29 cellular contexts compared by ENCODE assay signal in genomic region chr6:30283761-30284160, GRCh38. TPM values are rescaled to one million over a fixed set of nuclear protein-coding genes. Genes with fewer than 3 reads are reported as not detected.
DNase-seq lines count a peak whose midpoint lies in the region; ATAC-seq, FAIRE-seq and TF ChIP-seq lines count a peak whose summit lies in the region.
"Had no signal": no experiment of that assay in that cellular context is flagged by ENCODE, and none has a peak within 500 bp of the region (broad histone marks: within the 10 kb centered on the region; RNA-seq: fewer than 3 reads in every experiment).

No MANE protein-coding gene starts in this region.

- H3K27ac ChIP-seq in HEK293 (ENCODE audit: extremely low read depth, low read depth, low read length) (no peak overlapping the region), astrocyte (ENCODE audit: low read depth, low read length) (no peak overlapping the region), liver (ENCODE audit: low read depth in 1 of 2, low read length in 2 of 2) (no peak overlapping the region)
- H3K27ac ChIP-seq: KMS-11, RWPE1 had no signal

- H3K27me3 Mint-ChIP-seq in astrocyte (ENCODE audit: low read depth, unreplicated experiment): no peaks in the 10 kb centered on the region
- H3K27me3 Mint-ChIP-seq: CD4-positive, alpha-beta memory T cell had no signal

- WGBS in liver: 75% methylated on average over 1 of the region's 1 CpG

- H3K4me1 ChIP-seq in HEK293 (ENCODE audit: control insufficient read depth, insufficient read depth, low read length) (no peaks in the 10 kb centered on the region), astrocyte (ENCODE audit: insufficient read depth, low read length) (no peaks in the 10 kb centered on the region), liver (ENCODE audit: control insufficient read depth in 4 of 4, insufficient read depth in 4 of 4, low read length in 3 of 4) (no peaks in the 10 kb centered on the region)

- CTCF ChIA-PET in HEK293 (lab: Yijun Ruan, JAX): no interaction called here

- peaks cover 67% of the 10 kb centered on the region for H3K9me3 Mint-ChIP-seq in astrocyte (ENCODE audit: unreplicated experiment)

- peaks cover 50% of the 10 kb centered on the region for H3K36me3 Mint-ChIP-seq in astrocyte (ENCODE audit: low read depth, unreplicated experiment)

- H2AFZ ChIP-seq in astrocyte (ENCODE audit: low read depth, low read length): no peak overlapping the region

- no peak for FAIRE-seq in astrocyte (lab: Jason Lieb, UNC)
- FAIRE-seq: GM12892 had no signal

- H3K4me2 ChIP-seq in astrocyte (ENCODE audit: low read length): no peak overlapping the region
- H3K4me2 ChIP-seq: KMS-11 had no signal

- H3K4me1 Mint-ChIP-seq in astrocyte (ENCODE audit: low read depth, unreplicated experiment): no peaks in the 10 kb centered on the region
- H3K4me1 Mint-ChIP-seq: CD4-positive, alpha-beta memory T cell; H9 had no signal

- H3K79me2 ChIP-seq in astrocyte (ENCODE audit: insufficient read depth, low read length): no peaks in the 10 kb centered on the region

- no peak for ATAC-seq in HG03135 (IDR thresholded peaks at IDR 0.05; ENCODE audit: unreplicated experiment)

- DNase-seq in ACHN (peak; percentile 3), astrocyte (ENCODE audit: low read depth) (peak; percentile 2), mesenteric fat pad (ENCODE audit: low spot score) (no peak)
- DNase-seq in stimulated activated CD8-positive, alpha-beta memory T cell treated with anti-CD3 and anti-CD28 coated beads, Interleukin-4, amount 100 ng/mL, for 48 hours: no peak
- DNase-seq: AML-193; C1 segment of cervical spinal cord; CD4-positive, alpha-beta memory T cell; COR-L47; DMS79; GF-D8; H9; HFFc6; IMR-90; MM.1S; NCI-H1092; NCI-H1417 treated with DMSO at 0.1 percent for 48 hours; NCI-H1694 treated with DMSO at 0.1 percent for 48 hours; NCI-H2081; NCI-H2171; NCI-H226; NCI-H510A; NCI-H69; SHP77 had no signal

- H3K27me3 ChIP-seq in astrocyte (ENCODE audit: insufficient read depth, low read length): no peaks in the 10 kb centered on the region
- H3K27me3 ChIP-seq in liver (ENCODE audit: control insufficient read depth in 4 of 4, insufficient read depth in 4 of 4, low read length in 3 of 4): no peaks in the 10 kb centered on the region

- TF ChIP-seq RAD21 in liver (IDR thresholded peaks at IDR 0.05): no peak

- in situ Hi-C loops in ACHN (cut with HindIII; ENCODE audit: low pct_ligation_motif_present, low pct_unique_long_range_greater_than_20kb, low sequenced_read_pairs): no loop called here

- no peak overlapping the region for H3K27ac Mint-ChIP-seq in astrocyte (ENCODE audit: unreplicated experiment)
- H3K27ac Mint-ChIP-seq: H9, HFFc6 had no signal

- H4K20me1 ChIP-seq in astrocyte (ENCODE audit: insufficient read depth, low read length): no peaks in the 10 kb centered on the region

- H3K9me3 ChIP-seq in HEK293 (ENCODE audit: control insufficient read depth, insufficient read depth, low read depth, low read length): 0 out of 2 replicates have a peak, but pooled peaks cover 2% of the 10 kb centered on the region
- peaks cover 43% of the 10 kb centered on the region for H3K9me3 ChIP-seq in astrocyte (ENCODE audit: insufficient read depth, low read depth, low read length)
- H3K9me3 ChIP-seq in liver (ENCODE audit: control insufficient read depth in 4 of 4, low read length in 3 of 4): peaks cover 30 to 54% (median 41%) of the 10 kb centered on the region in 4 donors

- H3K9ac ChIP-seq in astrocyte (ENCODE audit: low read length) (no peak overlapping the region), liver (ENCODE audit: low read depth in 1 of 2, low read length in 2 of 2) (no peak overlapping the region)
- H3K9ac ChIP-seq: KMS-11 had no signal

- H3K4me3 ChIP-seq in HEK293 (ENCODE audit: low read depth, low read length): no peak overlapping the region
- H3K4me3 ChIP-seq in astrocyte (ENCODE audit: insufficient read depth, low read depth, low read length): no peak overlapping the region
- H3K4me3 ChIP-seq in liver (ENCODE audit: low read depth in 1 of 3, low read length in 3 of 3): peak overlapping the region in 2 of 3 donors; percentile 3 to 30

- POLR2A ChIA-PET in HEK293 (lab: Yijun Ruan, JAX): no interaction called here

- TF ChIP-seq CTCF in HEK293 (tag by site-specific recombination; IDR thresholded peaks at IDR 0.05): no peak
- no peak for TF ChIP-seq CTCF in astrocyte (IDR thresholded peaks at IDR 0.05; ENCODE audit: insufficient read depth, low read depth, low read length)
- no peak for TF ChIP-seq CTCF in liver (IDR thresholded peaks at IDR 0.05; ENCODE audit: low read depth, low read length, missing input control)

- no peak overlapping the region for H3K4me3 Mint-ChIP-seq in astrocyte (ENCODE audit: unreplicated experiment)
- H3K4me3 Mint-ChIP-seq: CD4-positive, alpha-beta memory T cell; H9; HFFc6 had no signal

- H3K36me3 ChIP-seq in HEK293 (ENCODE audit: control insufficient read depth in 2 of 2, insufficient read depth in 1 of 2, low read length in 2 of 2): peaks cover 0 to 5% of the 10 kb centered on the region in 2 experiments; a peak in 1 of 3 replicates
- no peaks in the 10 kb centered on the region for H3K36me3 ChIP-seq in astrocyte (ENCODE audit: insufficient read depth, low read length)
- H3K36me3 ChIP-seq in liver (ENCODE audit: control insufficient read depth in 4 of 4, insufficient read depth in 3 of 4, low read depth in 1 of 4, low read length in 3 of 4): peaks cover 0 to 3% (median 0%) of the 10 kb centered on the region in 4 donors

TF ChIP-seq in HEK293, 187 proteins besides CTCF, POLR2A, EP300 and RAD21 (continues in another document):
- TF ChIP-seq ZNF16 (tag by site-specific recombination; IDR thresholded peaks at IDR 0.05; ENCODE audit: low read depth): no peak
- no peak for TF ChIP-seq YY1 (tag by site-specific recombination; IDR thresholded peaks at IDR 0.05)
- peak; percentile 59 for TF ChIP-seq SETDB1 (IDR thresholded peaks at IDR 0.05; ENCODE audit: insufficient read length, low read length)
- TF ChIP-seq TRIM28 (IDR thresholded peaks at IDR 0.05; ENCODE audit: borderline replicate concordance, low read length): peak; percentile 65; the same call in 1 of the 2 replicates
- no peak for TF ChIP-seq ZNF324 (tag by site-specific recombination; IDR thresholded peaks at IDR 0.05)
- no peak for TF ChIP-seq ZNF585B (tag by site-specific recombination; IDR thresholded peaks at IDR 0.05)
- TF ChIP-seq ZNF148 (tag by site-specific recombination; IDR thresholded peaks at IDR 0.05; ENCODE audit: borderline replicate concordance): no peak

TF ChIP-seq in liver, 16 proteins besides CTCF, POLR2A, EP300 and RAD21:
- TF ChIP-seq HNF4G (IDR thresholded peaks at IDR 0.05) (no peak), NR2F2 (IDR thresholded peaks at IDR 0.05) (no peak), JUND (IDR thresholded peaks at IDR 0.05) (no peak), FOXA1 (IDR thresholded peaks at IDR 0.05) (no peak), HNF4A (conservative IDR thresholded peaks at IDR 0.05) (no peak), TAF1 (conservative IDR thresholded peaks at IDR 0.05) (no peak), FOXA2 (IDR thresholded peaks at IDR 0.05) (no peak), ZBTB33 (IDR thresholded peaks at IDR 0.05) (no peak), EGR1 (IDR thresholded peaks at IDR 0.05; ENCODE audit: low read depth in 2 of 2) (no peak)

RNA-seq across cellular contexts. Expression of gene TRIM39, which starts 43.0 kb away (rescaled TPM):
- total RNA-seq in astrocyte (18.3 and 20.7 TPM in 2 replicates), liver (10 to 100 TPM in 1 of 2 donors, 1 to 10 TPM in 1; 3.5 to 11.0 TPM), mesenteric fat pad (10.4 TPM)
- 1 to 10 TPM; 2.7 to 5.4 TPM for polyA plus RNA-seq in liver

Comparison
In these comparisons a context has a peak if more than half of its experiments do, and no peak if none do; other contexts are left out.
1. DNase-seq: peak in ACHN (single experiment) and astrocyte (single experiment); none in mesenteric fat pad (single experiment) and stimulated activated CD8-positive, alpha-beta memory T cell treated with anti-CD3 and anti-CD28 coated beads, Interleukin-4, amount 100 ng/mL, for 48 hours (single experiment).
2. H3K4me3 ChIP-seq: peak in liver (2 of 3); none in HEK293 (single experiment) and astrocyte (single experiment).